ENCODE assay signal across 1 cellular context in the genomic region with DNA sequence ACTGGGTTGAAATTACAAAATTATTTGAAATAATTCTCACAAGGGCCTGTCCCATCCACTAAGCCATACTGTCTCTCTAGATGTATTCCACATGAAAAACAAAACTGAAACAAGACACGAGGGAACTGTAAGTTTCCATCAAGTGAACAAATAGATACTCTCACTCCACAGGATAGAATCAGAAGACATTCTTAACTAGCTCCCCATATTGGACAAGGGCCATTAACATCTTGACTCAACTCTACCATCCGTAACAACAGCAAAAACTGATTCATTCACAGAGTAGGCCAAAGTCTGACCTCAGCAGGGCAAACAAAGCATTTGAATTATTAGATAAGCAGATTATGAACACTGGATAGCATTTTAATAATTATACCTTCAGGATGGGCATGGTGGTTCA.
TF ChIP-seq lines count a peak whose summit lies in the region.

No MANE protein-coding gene starts in this region.

TF ChIP-seq in HCT116, 20 proteins besides CTCF, POLR2A, EP300 and RAD21 (continued from another document):
- TF ChIP-seq, protein P1, sequence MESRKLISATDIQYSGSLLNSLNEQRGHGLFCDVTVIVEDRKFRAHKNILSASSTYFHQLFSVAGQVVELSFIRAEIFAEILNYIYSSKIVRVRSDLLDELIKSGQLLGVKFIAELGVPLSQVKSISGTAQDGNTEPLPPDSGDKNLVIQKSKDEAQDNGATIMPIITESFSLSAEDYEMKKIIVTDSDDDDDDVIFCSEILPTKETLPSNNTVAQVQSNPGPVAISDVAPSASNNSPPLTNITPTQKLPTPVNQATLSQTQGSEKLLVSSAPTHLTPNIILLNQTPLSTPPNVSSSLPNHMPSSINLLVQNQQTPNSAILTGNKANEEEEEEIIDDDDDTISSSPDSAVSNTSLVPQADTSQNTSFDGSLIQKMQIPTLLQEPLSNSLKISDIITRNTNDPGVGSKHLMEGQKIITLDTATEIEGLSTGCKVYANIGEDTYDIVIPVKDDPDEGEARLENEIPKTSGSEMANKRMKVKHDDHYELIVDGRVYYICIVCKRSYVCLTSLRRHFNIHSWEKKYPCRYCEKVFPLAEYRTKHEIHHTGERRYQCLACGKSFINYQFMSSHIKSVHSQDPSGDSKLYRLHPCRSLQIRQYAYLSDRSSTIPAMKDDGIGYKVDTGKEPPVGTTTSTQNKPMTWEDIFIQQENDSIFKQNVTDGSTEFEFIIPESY (IDR thresholded peaks at IDR 0.05; ENCODE audit: extremely low read depth, insufficient replicate concordance, low read length): no peak
- TF ChIP-seq EZH2 (IDR thresholded peaks at IDR 0.05): no peak
- no peak for TF ChIP-seq POLR2AphosphoS5 (IDR thresholded peaks at IDR 0.05; ENCODE audit: low read depth, low read length)
- TF ChIP-seq TCF7L2 (IDR thresholded peaks at IDR 0.05; ENCODE audit: borderline replicate concordance, extremely low read depth, insufficient read depth, insufficient read length): no peak
- no peak for TF ChIP-seq CEBPB (IDR thresholded peaks at IDR 0.05; ENCODE audit: low read depth)
- TF ChIP-seq, protein P2, sequence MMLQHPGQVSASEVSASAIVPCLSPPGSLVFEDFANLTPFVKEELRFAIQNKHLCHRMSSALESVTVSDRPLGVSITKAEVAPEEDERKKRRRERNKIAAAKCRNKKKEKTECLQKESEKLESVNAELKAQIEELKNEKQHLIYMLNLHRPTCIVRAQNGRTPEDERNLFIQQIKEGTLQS (IDR thresholded peaks at IDR 0.05): no peak
- no peak for TF ChIP-seq JUND (IDR thresholded peaks at IDR 0.05)
- no peak for TF ChIP-seq FOSL1 (IDR thresholded peaks at IDR 0.05; ENCODE audit: low read depth)
- TF ChIP-seq YY1 (IDR thresholded peaks at IDR 0.05; ENCODE audit: extremely low read depth, insufficient replicate concordance, low read depth, low read length): no peak
- TF ChIP-seq ELF1 (IDR thresholded peaks at IDR 0.05; ENCODE audit: borderline replicate concordance, low read depth): no peak
- TF ChIP-seq SRF (IDR thresholded peaks at IDR 0.05; ENCODE audit: low read depth): no peak
- TF ChIP-seq EZH2phosphoT487 (IDR thresholded peaks at IDR 0.05; ENCODE audit: borderline replicate concordance): no peak
- TF ChIP-seq, protein P3, sequence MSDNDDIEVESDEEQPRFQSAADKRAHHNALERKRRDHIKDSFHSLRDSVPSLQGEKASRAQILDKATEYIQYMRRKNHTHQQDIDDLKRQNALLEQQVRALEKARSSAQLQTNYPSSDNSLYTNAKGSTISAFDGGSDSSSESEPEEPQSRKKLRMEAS (IDR thresholded peaks at IDR 0.05): no peak
